ENCODE assay signal across 11 cellular contexts in the genomic region with DNA sequence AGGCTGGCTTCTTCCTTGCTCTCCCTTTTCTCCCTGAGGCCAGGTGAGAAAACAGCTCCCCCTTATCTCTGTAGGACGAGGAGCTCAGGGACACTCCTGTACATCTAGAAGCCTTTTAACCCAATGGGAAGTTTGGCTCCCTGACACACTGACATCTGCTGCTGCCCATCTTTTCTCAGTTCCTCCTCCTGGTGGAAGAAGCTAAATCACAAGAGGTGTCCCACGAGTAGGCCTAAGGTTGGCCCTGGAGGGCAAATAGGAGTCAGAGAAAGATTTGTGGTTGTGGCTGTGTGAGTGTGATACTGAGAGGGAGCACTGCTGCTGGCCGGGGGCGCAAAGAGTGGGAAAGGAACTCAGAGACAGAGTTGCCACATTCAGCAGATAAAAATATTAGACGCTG. TPM values are rescaled to one million over a fixed set of nuclear protein-coding genes. Genes with fewer than 3 reads are reported as not detected.
DNase-seq lines count a peak whose midpoint lies in the region; ATAC-seq and TF ChIP-seq lines count a peak whose summit lies in the region.
"Had no signal": no experiment of that assay in that cellular context is flagged by ENCODE, and none has a peak within 500 bp of the region (broad histone marks: within the 10 kb centered on the region; RNA-seq: fewer than 3 reads in every experiment).

No MANE protein-coding gene starts in this region.

- WGBS in esophagus squamous epithelium, 2 donors, result 75 to 81% methylated on average over 2 to 4 of the region's 5 CpGs

- no peaks in the 10 kb centered on the region for H3K36me3 ChIP-seq in esophagus squamous epithelium
- no peaks in the 10 kb centered on the region for H3K36me3 ChIP-seq in CD4-positive, alpha-beta memory T cell (ENCODE audit: insufficient read depth, low read length)

- CTCF ChIA-PET in CD4-positive, alpha-beta memory T cell (lab: Charles Lee; ENCODE audit: partially characterized antibody), result interaction anchor here (0.8 kb wide), 1 partner anchor 9 kb away, joined by 3 read pairs; no protein-coding TSS in a partner anchor

- H3K27ac ChIP-seq in esophagus squamous epithelium, result no peak overlapping the region
- no peak overlapping the region for H3K27ac ChIP-seq in CD4-positive, alpha-beta memory T cell (ENCODE audit: low read depth, low read length)
- H3K27ac ChIP-seq: parathyroid adenoma had no signal

- peaks cover 0 to 13% (median 4%) of the 10 kb centered on the region in 3 donors for H3K4me1 Mint-ChIP-seq in naive B cell
- H3K4me1 Mint-ChIP-seq in CD4-positive, alpha-beta memory T cell, result peaks cover 0 to 3% (median 0%) of the 10 kb centered on the region in 4 donors

- ATAC-seq in GM18873 (IDR thresholded peaks at IDR 0.05; ENCODE audit: low FRiP score, unreplicated experiment), result peak; percentile 45
- peak; percentile 70 for ATAC-seq in GM21737 (IDR thresholded peaks at IDR 0.05; ENCODE audit: unreplicated experiment)
- peak; percentile 74 for ATAC-seq in HG03469 (IDR thresholded peaks at IDR 0.05; ENCODE audit: unreplicated experiment)
- peak; percentile 48 to 58 for ATAC-seq in naive B cell (ENCODE audit: low read depth in 2 of 2)

- POLR2A ChIA-PET in CD4-positive, alpha-beta memory T cell (lab: Charles Lee; ENCODE audit: partially characterized antibody), result no interaction called here

- peaks cover 0 to 5% (median 0%) of the 10 kb centered on the region in 3 donors for H3K27me3 Mint-ChIP-seq in naive B cell
- H3K27me3 Mint-ChIP-seq in CD4-positive, alpha-beta memory T cell, result no peaks in the 10 kb centered on the region
- H3K27me3 Mint-ChIP-seq: activated naive CD8-positive, alpha-beta T cell had no signal

- intact Hi-C loops in esophagus squamous epithelium (cut with DNase I), result no loop called here
- intact Hi-C loops in CD4-positive, alpha-beta memory T cell (cut with micrococcal nuclease), result no loop called here

- no peaks in the 10 kb centered on the region for H3K36me3 Mint-ChIP-seq in naive B cell
- peaks cover 0 to 6% of the 10 kb centered on the region in 2 donors for H3K36me3 Mint-ChIP-seq in CD4-positive, alpha-beta memory T cell
- H3K36me3 Mint-ChIP-seq: activated naive CD8-positive, alpha-beta T cell had no signal

- H3K27me3 ChIP-seq in esophagus squamous epithelium, result no peaks in the 10 kb centered on the region
- no peaks in the 10 kb centered on the region for H3K27me3 ChIP-seq in CD4-positive, alpha-beta memory T cell (ENCODE audit: insufficient read depth, low read length)

- TF ChIP-seq CTCF in esophagus squamous epithelium (IDR thresholded peaks at IDR 0.05), result no peak

- peaks cover 0 to 25% (median 0%) of the 10 kb centered on the region in 3 donors for H3K4me1 ChIP-seq in esophagus squamous epithelium
- no peaks in the 10 kb centered on the region for H3K4me1 ChIP-seq in CD4-positive, alpha-beta memory T cell (ENCODE audit: insufficient read depth, low read length)
- H3K4me1 ChIP-seq: parathyroid adenoma had no signal

- no peak for TF ChIP-seq POLR2A in esophagus squamous epithelium (IDR thresholded peaks at IDR 0.05)

- H3K4me3 ChIP-seq in esophagus squamous epithelium, result no peak overlapping the region
- H3K4me3 ChIP-seq in CD4-positive, alpha-beta memory T cell (ENCODE audit: low read length in 2 of 2), result no peak overlapping the region

- no peak overlapping the region for H3K4me3 Mint-ChIP-seq in naive B cell
- H3K4me3 Mint-ChIP-seq in CD4-positive, alpha-beta memory T cell, result no peak overlapping the region
- H3K4me3 Mint-ChIP-seq: activated naive CD8-positive, alpha-beta T cell had no signal

- no peaks in the 10 kb centered on the region for H3K9me3 ChIP-seq in esophagus squamous epithelium
- H3K9me3 ChIP-seq in CD4-positive, alpha-beta memory T cell (ENCODE audit: control insufficient read depth in 1 of 2, low read length in 2 of 2), result no peaks in the 10 kb centered on the region

- DNase-seq in naive B cell, result no peak
- DNase-seq in esophagus squamous epithelium (lab: John Stamatoyannopoulos, UW), result no peak
- no peak for DNase-seq in stimulated activated CD4-positive, alpha-beta T cell treated with anti-CD3 and anti-CD28 coated beads, Interleukin-4, amount 100 ng/mL, for 24 hours
- DNase-seq in LoVo (ENCODE audit: low spot score), result no peak
- no peak for DNase-seq in CD4-positive, alpha-beta memory T cell
- DNase-seq: NCI-H510A treated with DMSO at 0.1 percent for 48 hours had no signal

- H3K27ac Mint-ChIP-seq in naive B cell, result peak overlapping the region in 1 of 6 donors; percentile 37
- H3K27ac Mint-ChIP-seq in CD4-positive, alpha-beta memory T cell, result peak overlapping the region in 3 of 7 donors; percentile 19 to 57 (median 43)
- H3K27ac Mint-ChIP-seq: activated naive CD8-positive, alpha-beta T cell had no signal

- H3K9me3 Mint-ChIP-seq in naive B cell, result no peaks in the 10 kb centered on the region
- no peaks in the 10 kb centered on the region for H3K9me3 Mint-ChIP-seq in CD4-positive, alpha-beta memory T cell

RNA-seq across cellular contexts. Expression of a gene that starts 49.5 kb away (rescaled TPM):
- polyA plus RNA-seq in naive B cell (ENCODE audit: low read depth in 6 of 6), result 1 to 10 TPM in 1 of 6 donors, under 1 TPM in 4, not detected in 1; 0.54 to 1.5 (median 0.83) TPM
- total RNA-seq in esophagus squamous epithelium, result 1 to 10 TPM; 2.7 to 9.3 (median 7.6) TPM
- 1 to 10 TPM; 4.5 to 5.8 TPM for total RNA-seq in CD4-positive, alpha-beta memory T cell
- polyA plus RNA-seq in CD4-positive, alpha-beta memory T cell, result 1 to 10 TPM; 1.2 to 6.2 TPM
